ENCODE assay signal across 1 cellular context in genomic region chr21:16476056-16476850, GRCh38.
TF ChIP-seq lines count a peak whose summit lies in the region.

No MANE protein-coding gene starts in this region.

TF ChIP-seq in endothelial cell of umbilical vein, 7 proteins besides CTCF, POLR2A, EP300 and RAD21:
- TF ChIP-seq POLR2AphosphoS5 (IDR thresholded peaks at IDR 0.05; ENCODE audit: insufficient read depth, low read depth, low read length) = no peak
- TF ChIP-seq MYC (IDR thresholded peaks at IDR 0.05; ENCODE audit: low read depth, low read length) = no peak
- no peak for TF ChIP-seq GATA2 (IDR thresholded peaks at IDR 0.05; ENCODE audit: insufficient read depth, insufficient read length, low read depth, low read length)
- no peak for TF ChIP-seq FOS (IDR thresholded peaks at IDR 0.05; ENCODE audit: borderline replicate concordance, insufficient read depth, low read length)
- TF ChIP-seq MAX (IDR thresholded peaks at IDR 0.05; ENCODE audit: insufficient read depth, insufficient read length) = no peak
- TF ChIP-seq JUN (IDR thresholded peaks at IDR 0.05; ENCODE audit: borderline replicate concordance, insufficient read depth, insufficient read length, low read depth) = no peak
- no peak for TF ChIP-seq EZH2 (IDR thresholded peaks at IDR 0.05; ENCODE audit: borderline replicate concordance, low read depth, low read length, severe bottlenecking)
